In genomic region chr17:72592242-72592966, GRCh38 we compare ENCODE assay signal across 8 cellular contexts.
DNase-seq lines count a peak whose midpoint lies in the region; ATAC-seq and TF ChIP-seq lines count a peak whose summit lies in the region.

No MANE protein-coding gene starts in this region.

- no peaks in the 10 kb centered on the region for H3K9me3 ChIP-seq in PC-3 (ENCODE audit: low read length)
- no peaks in the 10 kb centered on the region for H3K9me3 ChIP-seq in neuronal stem cell (replicated peaks in 1 of 2; ENCODE audit: control insufficient read depth in 2 of 2, insufficient read depth in 1 of 2, low read depth in 1 of 2, low read length in 2 of 2)
- no peaks in the 10 kb centered on the region for H3K9me3 ChIP-seq in testis

- POLR2A ChIA-PET in AG04449 (lab: Yijun Ruan, JAX) (interaction anchor here (0.6 to 2.5 kb wide), 15 partner anchors 10 to 718 kb away, joined by 3 to 38 read pairs (median 6); no protein-coding TSS in a partner anchor), PC-3 (lab: Charles Lee; ENCODE audit: unreplicated experiment) (interaction anchor here (0.6 to 1.3 kb wide), 7 partner anchors 17 to 1418 kb away, joined by 3 to 9 read pairs (median 3); no protein-coding TSS in a partner anchor)

- intact Hi-C loops in PC-3 (cut with micrococcal nuclease), result loop anchor here (1.0 to 2.0 kb wide), 3 partner anchors 17 to 132 kb away; no protein-coding TSS in a partner anchor
- intact Hi-C loops in testis (cut with DNase I; ENCODE audit: low total_unique reads), result no loop called here

- peak overlapping the region; percentile 66 for H2BK15ac ChIP-seq in neuronal stem cell (ENCODE audit: low read length)

- H2AK5ac ChIP-seq in neuronal stem cell (ENCODE audit: low read depth, low read length), result no peak overlapping the region

- H3K27ac ChIP-seq in PC-3 (ENCODE audit: low read length) (peak overlapping the region; percentile 91), neuronal stem cell (replicated peaks; ENCODE audit: low read length) (peak overlapping the region; percentile 66), testis (no peak overlapping the region)

- H3K14ac ChIP-seq in neuronal stem cell (ENCODE audit: low read length), result peak overlapping the region; percentile 15

- H3K4ac ChIP-seq in neuronal stem cell (ENCODE audit: low read length), result no peak overlapping the region

- peak overlapping the region; percentile 78 for H3K4me2 ChIP-seq in PC-3 (ENCODE audit: low read length)
- H3K4me2 ChIP-seq in neuronal stem cell (ENCODE audit: insufficient read depth, low read length, poor library complexity, severe bottlenecking), result peak overlapping the region; percentile 99

- peaks cover 14% of the 10 kb centered on the region for H3K36me3 ChIP-seq in PC-3 (ENCODE audit: low read depth, low read length)
- H3K36me3 ChIP-seq in neuronal stem cell (replicated peaks in 1 of 2; ENCODE audit: control insufficient read depth in 2 of 2, insufficient read depth in 2 of 2, low read length in 2 of 2), result no peaks in the 10 kb centered on the region
- H3K36me3 ChIP-seq in testis (ENCODE audit: low read depth, missing control alignments), result no peaks in the 10 kb centered on the region

- no peak overlapping the region for H2BK5ac ChIP-seq in neuronal stem cell (ENCODE audit: low read length)

- H3K4me1 ChIP-seq in PC-3 (ENCODE audit: insufficient read depth, low read length), result peaks cover 22% of the 10 kb centered on the region
- peaks cover 7% of the 10 kb centered on the region in 2 donors for H3K4me1 ChIP-seq in neuronal stem cell (ENCODE audit: control insufficient read depth in 2 of 2, insufficient read depth in 1 of 2, low read depth in 1 of 2, low read length in 2 of 2)
- peaks cover 4% of the 10 kb centered on the region for H3K4me1 ChIP-seq in testis

- no peak for TF ChIP-seq CTCF in AG04449 (IDR thresholded peaks at IDR 0.05; ENCODE audit: insufficient read depth, low read length, missing control alignments)
- no peak for TF ChIP-seq CTCF in PC-3 (conservative IDR thresholded peaks at IDR 0.05; ENCODE audit: low read depth, low read length)
- no peak for TF ChIP-seq CTCF in testis (IDR thresholded peaks at IDR 0.05)

- H3K18ac ChIP-seq in neuronal stem cell (ENCODE audit: low read length), result peak overlapping the region; percentile 97

- H2AFZ ChIP-seq in PC-3 (ENCODE audit: low read length) (no peak overlapping the region), neuronal stem cell (ENCODE audit: low read length) (peak overlapping the region; percentile 97)

- H2BK120ac ChIP-seq in neuronal stem cell (ENCODE audit: low read depth, low read length), result no peak overlapping the region

- ATAC-seq in GM18873 (IDR thresholded peaks at IDR 0.05; ENCODE audit: low FRiP score, unreplicated experiment) (peak; percentile 39), HG03457 (IDR thresholded peaks at IDR 0.05; ENCODE audit: unreplicated experiment) (peak; percentile 53), PC-3 (peak; percentile 66)

- H3K27me3 ChIP-seq in PC-3 (ENCODE audit: low read length) (no peaks in the 10 kb centered on the region), neuronal stem cell (ENCODE audit: control insufficient read depth in 3 of 3, insufficient read depth in 3 of 3, low read depth in 1 of 3, low read length in 3 of 3) (peaks cover 0 to 25% (median 6%) of the 10 kb centered on the region in 3 experiments), testis (no peaks in the 10 kb centered on the region)

- peaks cover 47% of the 10 kb centered on the region for H4K20me1 ChIP-seq in PC-3 (ENCODE audit: low read length)

- no peaks in the 10 kb centered on the region for H3K79me1 ChIP-seq in neuronal stem cell (ENCODE audit: low read depth, low read length)

- TF ChIP-seq POLR2A in testis (IDR thresholded peaks at IDR 0.05), result no peak

- no peak overlapping the region for H2BK12ac ChIP-seq in neuronal stem cell (ENCODE audit: low read length)

- DNase-seq in AG04449 (ENCODE audit: low read depth, low spot score) (no peak), PC-3 (peak; percentile 95), germinal center (ENCODE audit: low spot score) (peak; percentile 73), neuronal stem cell (ENCODE audit: low spot score) (peak; percentile 81), testis (peak; percentile 82)
- DNase-seq in activated naive CD4-positive, alpha-beta T cell treated with anti-CD3 and anti-CD28 coated beads, Interleukin-2, amount 50 U/mL, for 16 hours, result peak; percentile 22

- H4K8ac ChIP-seq in neuronal stem cell (ENCODE audit: low read depth, low read length), result no peak overlapping the region

- H3K79me2 ChIP-seq in PC-3 (ENCODE audit: low read length), result peaks cover 52% of the 10 kb centered on the region

- CTCF ChIA-PET in AG04449 (lab: Yijun Ruan, JAX) (interaction anchor here (0.8 to 4.5 kb wide), 5 partner anchors 10 to 597 kb away, joined by 3 to 22 read pairs (median 4); no protein-coding TSS in a partner anchor), PC-3 (lab: Charles Lee) (interaction anchor here (0.5 to 0.9 kb wide), 4 partner anchors 91 to 687 kb away, joined by 3 to 5 read pairs (median 3); no protein-coding TSS in a partner anchor)

- H3K9ac ChIP-seq in PC-3 (ENCODE audit: low read length) (peak overlapping the region; percentile 95), neuronal stem cell (ENCODE audit: low read depth, low read length, poor library complexity) (peak overlapping the region; percentile 89)

- peak overlapping the region; percentile 96 for H3K4me3 ChIP-seq in AG04449 (ENCODE audit: low read depth, low read length)
- H3K4me3 ChIP-seq in PC-3 (ENCODE audit: low read length), result peak overlapping the region; percentile 95
- peak overlapping the region; percentile 57 to 87 for H3K4me3 ChIP-seq in neuronal stem cell (ENCODE audit: low read length in 2 of 2)
- H3K4me3 ChIP-seq in testis, result peak overlapping the region; percentile 51 to 72

- no peak overlapping the region for H4K91ac ChIP-seq in neuronal stem cell (ENCODE audit: low read depth, low read length, poor library complexity)

- peak overlapping the region; percentile 74 for H3K23ac ChIP-seq in neuronal stem cell (ENCODE audit: low read depth, low read length, poor library complexity)

- no TSS peak for BruUV-seq in PC-3 (replicated peaks; lab: Mats Ljungman, UMichigan)

- H3K9me2 ChIP-seq in PC-3 (replicated peaks; ENCODE audit: low read length), result no peaks in the 10 kb centered on the region

- H3F3A ChIP-seq in PC-3 (ENCODE audit: low read length, unreplicated experiment), result peaks cover 8% of the 10 kb centered on the region

- WGBS in neuronal stem cell (ENCODE audit: extremely low coverage in 2 of 2, insufficient read length in 2 of 2, insufficient replicate concordance in 1 of 2), 2 donors, result no CpG with 5 or more reads among the region's 71 CpGs
- WGBS in testis, 2 donors, result 0% methylated on average over 18 to 71 of the region's 71 CpGs

Comparison
In these comparisons a context has a peak if more than half of its experiments do, and no peak if none do; other contexts are left out.
1. H3K27ac ChIP-seq: peak in PC-3 (single experiment) and neuronal stem cell (single experiment); none in testis (0 of 2).
2. Peak in every context shown above with its lines, with median percentiles within 50 percentile points of each other: H3K4me3 ChIP-seq and ATAC-seq.